8 cellular contexts compared by ENCODE assay signal in the genomic region with DNA sequence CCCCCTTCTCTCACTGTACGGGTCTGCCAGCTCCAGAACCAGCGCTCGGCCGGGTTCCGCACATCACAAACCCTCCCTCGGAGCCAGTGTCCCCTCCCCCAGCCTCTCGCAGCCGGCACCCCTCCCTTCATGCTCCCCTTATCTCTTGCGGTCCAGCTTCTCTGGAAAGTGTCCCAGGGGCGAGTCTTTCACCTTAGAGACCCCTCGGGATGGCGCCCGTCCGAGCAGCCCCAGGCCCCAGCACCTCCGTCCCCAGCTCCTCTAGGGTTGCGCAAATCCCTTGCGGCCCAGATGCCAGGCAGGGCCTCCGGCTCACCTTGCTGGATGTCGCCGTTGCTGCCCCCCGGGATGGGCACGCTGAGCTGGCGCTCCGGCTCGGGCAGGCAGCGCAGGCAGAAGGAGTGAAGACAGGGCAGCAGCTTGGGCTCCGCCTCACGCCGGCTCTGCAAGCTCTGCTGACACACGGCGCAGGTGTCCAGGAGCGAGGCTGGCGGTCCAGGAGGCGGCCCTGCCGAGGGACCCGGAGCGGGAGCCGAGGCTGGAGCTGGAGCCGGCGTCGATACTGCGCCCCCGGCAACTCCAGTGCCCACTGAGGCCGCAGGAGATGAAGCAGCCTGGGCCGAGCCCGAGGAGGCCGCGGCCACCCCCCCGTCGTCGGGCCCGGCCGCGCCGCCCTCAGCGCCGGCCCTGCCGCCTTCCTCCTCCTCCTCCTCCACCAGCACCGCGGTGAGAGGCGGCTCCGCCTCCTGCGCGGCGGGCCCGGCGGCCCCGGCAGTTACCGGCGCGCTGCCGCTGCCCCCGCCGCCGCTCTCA. TPM values are rescaled to one million over a fixed set of nuclear protein-coding genes. Genes with fewer than 3 reads are reported as not detected.
DNase-seq lines count a peak whose midpoint lies in the region; ATAC-seq and TF ChIP-seq lines count a peak whose summit lies in the region.

No MANE protein-coding gene starts in this region.

- H3K27ac Mint-ChIP-seq in naive thymus-derived CD8-positive, alpha-beta T cell, result peak overlapping the region; percentile 58 to 100 (median 92)

- POLR2A ChIA-PET in naive thymus-derived CD8-positive, alpha-beta T cell (lab: Charles Lee), result interaction anchor here (0.6 to 2.9 kb wide), 14 partner anchors 9 to 1438 kb away, joined by 3 to 40 read pairs (median 3); partner anchors contain the start of genes BCAS2, CSDE1, LRIG2 and NRAS

- peaks cover 0 to 6% (median 0%) of the 10 kb centered on the region in 3 donors for H3K36me3 ChIP-seq in esophagus squamous epithelium
- no peaks in the 10 kb centered on the region for H3K36me3 ChIP-seq in thoracic aorta

- no peaks in the 10 kb centered on the region for H3K27me3 ChIP-seq in esophagus squamous epithelium
- H3K27me3 ChIP-seq in thoracic aorta (replicated peaks; ENCODE audit: insufficient read depth), result no peaks in the 10 kb centered on the region

- peak; percentile 20 for ATAC-seq in GM18508 (IDR thresholded peaks at IDR 0.05; ENCODE audit: insufficient read depth, unreplicated experiment)
- ATAC-seq in HG02970 (IDR thresholded peaks at IDR 0.05; ENCODE audit: low FRiP score, unreplicated experiment), result peak; percentile 57
- ATAC-seq in naive thymus-derived CD8-positive, alpha-beta T cell, result peak; percentile 43 to 66
- ATAC-seq in thoracic aorta (ENCODE audit: insufficient number of reproducible peaks, low FRiP score, low read depth), result peak; percentile 81

- H3K9me3 Mint-ChIP-seq in naive thymus-derived CD8-positive, alpha-beta T cell, result no peaks in the 10 kb centered on the region

- 0 to 1% methylated on average over 9 to 10 of the region's 75 CpGs for WGBS in esophagus squamous epithelium, 2 donors

- DNase-seq in NCI-H510A (lab: John Stamatoyannopoulos, UW) (peak; percentile 29), esophagus squamous epithelium (lab: John Stamatoyannopoulos, UW) (no peak), thoracic aorta (ENCODE audit: low spot score) (no peak)
- DNase-seq in activated CD8-positive, alpha-beta memory T cell treated with anti-CD3 and anti-CD28 coated beads, Interleukin-2, amount 50 U/mL, for 4 hours, result peak; percentile 42
- peak in 9 of 10 donors; percentile 27 to 64 (median 39) for DNase-seq in naive thymus-derived CD8-positive, alpha-beta T cell

- H3K4me3 ChIP-seq in esophagus squamous epithelium (peak overlapping the region; percentile 79 to 97 (median 94)), thoracic aorta (peak overlapping the region; percentile 89)

- peaks cover 0 to 19% (median 0%) of the 10 kb centered on the region in 3 donors for H3K36me3 Mint-ChIP-seq in naive thymus-derived CD8-positive, alpha-beta T cell

- H3K4me3 Mint-ChIP-seq in naive thymus-derived CD8-positive, alpha-beta T cell, result peak overlapping the region; percentile 83 to 100 (median 94)

- peaks cover 17 to 50% (median 33%) of the 10 kb centered on the region in 3 donors for H3K4me1 ChIP-seq in esophagus squamous epithelium
- H3K4me1 ChIP-seq in thoracic aorta (ENCODE audit: control insufficient read depth in 1 of 2, low read depth in 2 of 2), result peaks cover 23 to 45% of the 10 kb centered on the region in 2 donors

- H3K27ac ChIP-seq in 22Rv1 (peak overlapping the region; percentile 96), esophagus squamous epithelium (peak overlapping the region; percentile 94 to 99 (median 96)), thoracic aorta (peak overlapping the region; percentile 97 to 99)

- peaks cover 33 to 63% (median 60%) of the 10 kb centered on the region in 4 donors for H3K4me1 Mint-ChIP-seq in naive thymus-derived CD8-positive, alpha-beta T cell

- TF ChIP-seq POLR2A in esophagus squamous epithelium (IDR thresholded peaks at IDR 0.05), result no peak

- no peaks in the 10 kb centered on the region for H3K27me3 Mint-ChIP-seq in naive thymus-derived CD8-positive, alpha-beta T cell

- no peak for TF ChIP-seq CTCF in 22Rv1 (IDR thresholded peaks at IDR 0.05)
- TF ChIP-seq CTCF in esophagus squamous epithelium (IDR thresholded peaks at IDR 0.05), result no peak
- TF ChIP-seq CTCF in thoracic aorta (IDR thresholded peaks at IDR 0.05), result no peak

- intact Hi-C loops in esophagus squamous epithelium (cut with DNase I), result no loop called here

- no peaks in the 10 kb centered on the region for H3K9me3 ChIP-seq in esophagus squamous epithelium
- H3K9me3 ChIP-seq in thoracic aorta, result no peaks in the 10 kb centered on the region

RNA-seq across cellular contexts. Expression of gene TRIM33, which starts 0.6 kb away (rescaled TPM):
- 10 to 100 TPM; 19.1 to 38.7 (median 25.4) TPM for total RNA-seq in esophagus squamous epithelium
- 10 to 100 TPM; 57.5 to 58.6 TPM for total RNA-seq in naive thymus-derived CD8-positive, alpha-beta T cell
- polyA plus RNA-seq in naive thymus-derived CD8-positive, alpha-beta T cell, result 10 to 100 TPM; 18.2 to 32.2 (median 23.2) TPM
- total RNA-seq in thoracic aorta, result 10 to 100 TPM; 29.4 to 61.2 TPM

Comparison
In these comparisons a context has a peak if more than half of its experiments do, and no peak if none do; other contexts are left out.
1. ATAC-seq: peak in every context shown above with its lines; median percentile 81 in thoracic aorta; 57 in HG02970; 54 in naive thymus-derived CD8-positive, alpha-beta T cell; 20 in GM18508.
2. DNase-seq: peak in NCI-H510A (single experiment), activated CD8-positive, alpha-beta memory T cell treated with anti-CD3 and anti-CD28 coated beads, Interleukin-2, amount 50 U/mL, for 4 hours (single experiment) and naive thymus-derived CD8-positive, alpha-beta T cell (9 of 10); none in esophagus squamous epithelium (single experiment) and thoracic aorta (single experiment).
3. Peak in every context shown above with its lines, with median percentiles within 50 percentile points of each other: H3K27ac ChIP-seq.